22 cellular contexts compared by ENCODE assay signal in genomic region chr9:134708672-134709038, GRCh38.
DNase-seq lines count a peak whose midpoint lies in the region; TF ChIP-seq lines count a peak whose summit lies in the region.
"Had no signal": no experiment of that assay in that cellular context is flagged by ENCODE, and none has a peak within 500 bp of the region (broad histone marks: within the 10 kb centered on the region; RNA-seq: fewer than 3 reads in every experiment).

No MANE protein-coding gene starts in this region.

- H3K4me1 ChIP-seq in BLaER1 (peaks cover 35% of the 10 kb centered on the region), esophagus muscularis mucosa (peaks cover 57 to 96% (median 93%) of the 10 kb centered on the region in 4 donors)

- H3K27me3 Mint-ChIP-seq in osteocyte (ENCODE audit: unreplicated experiment): no peaks in the 10 kb centered on the region
- H3K27me3 Mint-ChIP-seq in activated CD4-positive, alpha-beta memory T cell treated with anti-CD3 and anti-CD28 coated beads, Interleukin-2, amount 10 ng/mL, durations not matched to agents 7 days and 5 days: no peaks in the 10 kb centered on the region
- H3K27me3 Mint-ChIP-seq: naive B cell, progenitor cell of endocrine pancreas had no signal

- H3K4me1 Mint-ChIP-seq in osteocyte (ENCODE audit: unreplicated experiment): peaks cover 76% of the 10 kb centered on the region
- H3K4me1 Mint-ChIP-seq in activated CD4-positive, alpha-beta memory T cell treated with anti-CD3 and anti-CD28 coated beads, Interleukin-2, amount 10 ng/mL, durations not matched to agents 7 days and 5 days: no peaks in the 10 kb centered on the region
- H3K4me1 Mint-ChIP-seq: GM23338 had no signal

- peaks cover 68% of the 10 kb centered on the region for H3K36me3 ChIP-seq in BLaER1
- no peaks in the 10 kb centered on the region for H3K36me3 ChIP-seq in esophagus muscularis mucosa
- H3K36me3 ChIP-seq: lower lobe of right lung, thyroid gland had no signal

- intact Hi-C loops in esophagus muscularis mucosa (cut with DNase I): no loop called here

- POLR2A ChIA-PET in activated CD4-positive, alpha-beta memory T cell treated with anti-CD3 and anti-CD28 coated beads, Interleukin-2, amount 10 ng/mL, durations not matched to agents 7 days and 5 days (lab: Charles Lee): no interaction called here

- H3K9me3 Mint-ChIP-seq in osteocyte (ENCODE audit: unreplicated experiment): no peaks in the 10 kb centered on the region
- peaks cover 7% of the 10 kb centered on the region for H3K9me3 Mint-ChIP-seq in activated CD4-positive, alpha-beta memory T cell treated with anti-CD3 and anti-CD28 coated beads, Interleukin-2, amount 10 ng/mL, durations not matched to agents 7 days and 5 days
- H3K9me3 Mint-ChIP-seq: CD8-positive, alpha-beta T cell; naive B cell had no signal

- no peak for TF ChIP-seq EP300 in esophagus muscularis mucosa (IDR thresholded peaks at IDR 0.05)

- peaks cover 26% of the 10 kb centered on the region for H3K36me3 Mint-ChIP-seq in osteocyte (ENCODE audit: unreplicated experiment)
- H3K36me3 Mint-ChIP-seq in activated CD4-positive, alpha-beta memory T cell treated with anti-CD3 and anti-CD28 coated beads, Interleukin-2, amount 10 ng/mL, durations not matched to agents 7 days and 5 days (ENCODE audit: low read depth): no peaks in the 10 kb centered on the region
- H3K36me3 Mint-ChIP-seq: CD8-positive, alpha-beta T cell; naive B cell had no signal

- peak overlapping the region; percentile 93 for H3K27ac Mint-ChIP-seq in osteocyte (ENCODE audit: unreplicated experiment)
- H3K27ac Mint-ChIP-seq in activated CD4-positive, alpha-beta memory T cell treated with anti-CD3 and anti-CD28 coated beads, Interleukin-2, amount 10 ng/mL, durations not matched to agents 7 days and 5 days: no peak overlapping the region
- H3K27ac Mint-ChIP-seq: CD8-positive, alpha-beta T cell; GM23338; immature natural killer cell; naive B cell; progenitor cell of endocrine pancreas had no signal

- 45% methylated on average over 11 of the region's 11 CpGs for WGBS in esophagus muscularis mucosa

- TF ChIP-seq CTCF in esophagus muscularis mucosa (IDR thresholded peaks at IDR 0.05) (no peak), osteocyte (IDR thresholded peaks at IDR 0.05) (no peak)

- CTCF ChIA-PET in activated CD4-positive, alpha-beta memory T cell treated with anti-CD3 and anti-CD28 coated beads, Interleukin-2, amount 10 ng/mL, durations not matched to agents 7 days and 5 days (lab: Charles Lee): no interaction called here

- no peak overlapping the region for H3K4me3 Mint-ChIP-seq in osteocyte (ENCODE audit: unreplicated experiment)
- no peak overlapping the region for H3K4me3 Mint-ChIP-seq in activated CD4-positive, alpha-beta memory T cell treated with anti-CD3 and anti-CD28 coated beads, Interleukin-2, amount 10 ng/mL, durations not matched to agents 7 days and 5 days
- H3K4me3 Mint-ChIP-seq: CD8-positive, alpha-beta T cell; GM23338; immature natural killer cell; naive B cell had no signal

- H3K4me3 ChIP-seq in BLaER1 (no peak overlapping the region), esophagus muscularis mucosa (no peak overlapping the region)
- H3K4me3 ChIP-seq: GM23338, lower lobe of right lung, thyroid gland had no signal

- DNase-seq in NCI-H2171 treated with DMSO at 0.1 percent for 48 hours (lab: John Stamatoyannopoulos, UW) (peak; percentile 84), esophagus muscularis mucosa (ENCODE audit: extremely low spot score) (no peak), osteocyte (ENCODE audit: extremely low spot score, unreplicated experiment) (no peak), NCI-H2081 (lab: John Stamatoyannopoulos, UW) (no peak)
- DNase-seq in stimulated activated CD4-positive, alpha-beta T cell treated with anti-CD3 and anti-CD28 coated beads, Interleukin-4, amount 100 ng/mL, for 1 hour: no peak
- DNase-seq in activated CD4-positive, alpha-beta memory T cell treated with anti-CD3 and anti-CD28 coated beads, Interleukin-2, amount 10 ng/mL, durations not matched to agents 7 days and 5 days: no peak
- no peak for DNase-seq in activated CD4-positive, alpha-beta T cell treated with anti-CD3 and anti-CD28 coated beads for 4 hours
- DNase-seq: ACHN; CD8-positive, alpha-beta T cell; central memory CD4-positive, alpha-beta T cell; effector CD4-positive, alpha-beta T cell; head of caudate nucleus; immature natural killer cell; IMR-90; lower lobe of right lung; naive B cell; NCI-H510A; thyroid gland had no signal

- H3K9ac ChIP-seq in BLaER1: no peak overlapping the region; the same call in 1 of the 2 replicates

- peaks cover 66% of the 10 kb centered on the region for H4K20me1 ChIP-seq in BLaER1

- peaks cover 15% of the 10 kb centered on the region for H3K9me3 ChIP-seq in BLaER1
- H3K9me3 ChIP-seq in esophagus muscularis mucosa: no peaks in the 10 kb centered on the region
- H3K9me3 ChIP-seq: lower lobe of right lung, thyroid gland had no signal

- H3K27ac ChIP-seq in BLaER1 (no peak overlapping the region), esophagus muscularis mucosa (replicated peaks in 1 of 4) (peak overlapping the region; percentile 87 to 93 (median 91))
- H3K27ac ChIP-seq: HL-60, lower lobe of right lung had no signal

- TF ChIP-seq POLR2A in esophagus muscularis mucosa (IDR thresholded peaks at IDR 0.05; ENCODE audit: low read depth): no peak

- H3K4me2 ChIP-seq in BLaER1: peak overlapping the region; percentile 82
- H3K4me2 ChIP-seq: GM23338 had no signal

- H3K27me3 ChIP-seq in BLaER1 (no peaks in the 10 kb centered on the region), esophagus muscularis mucosa (no peaks in the 10 kb centered on the region)
- H3K27me3 ChIP-seq: thyroid gland had no signal
